In the genomic region with DNA sequence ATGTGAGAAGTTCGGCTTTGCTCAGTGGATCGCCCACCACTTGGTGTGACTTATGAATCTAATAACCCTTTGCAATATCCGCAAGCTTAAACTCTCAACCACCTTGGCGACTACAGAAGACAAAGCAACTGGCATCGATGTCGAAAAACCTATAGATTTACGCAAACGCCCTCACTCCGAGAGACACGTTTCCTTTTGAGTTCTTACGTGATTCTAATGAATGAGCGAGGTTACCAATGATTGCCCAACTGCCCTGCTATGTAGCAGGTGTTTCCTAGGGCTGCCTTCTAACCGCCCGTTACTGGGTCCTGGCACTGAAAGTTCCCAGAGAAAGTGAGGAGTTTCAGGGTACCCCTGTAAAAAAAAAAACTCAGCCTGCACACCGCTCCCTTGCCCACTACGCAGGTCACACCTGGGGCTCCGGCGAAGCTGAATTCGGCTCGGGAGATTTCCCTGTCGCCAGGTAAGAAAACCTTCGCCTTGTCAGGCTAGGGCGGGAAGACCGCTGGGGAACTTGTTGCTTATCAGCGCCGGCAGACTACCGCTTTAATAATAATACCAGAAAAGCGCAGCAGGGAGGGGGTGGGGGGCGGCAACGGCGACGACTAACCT, we compare ENCODE assay signal across 1 cellular context.
TF ChIP-seq lines count a peak whose summit lies in the region.

No MANE protein-coding gene starts in this region.

TF ChIP-seq in H1, 55 proteins besides CTCF, POLR2A, EP300 and RAD21 (continued from another document):
- peak; percentile 64 for TF ChIP-seq RNF2 (IDR thresholded peaks at IDR 0.05; ENCODE audit: borderline replicate concordance, low read depth, low read length, missing control alignments, poor library complexity, severe bottlenecking)
- no peak for TF ChIP-seq TBP (IDR thresholded peaks at IDR 0.05; ENCODE audit: low read depth, low read length)
- TF ChIP-seq, protein P1, sequence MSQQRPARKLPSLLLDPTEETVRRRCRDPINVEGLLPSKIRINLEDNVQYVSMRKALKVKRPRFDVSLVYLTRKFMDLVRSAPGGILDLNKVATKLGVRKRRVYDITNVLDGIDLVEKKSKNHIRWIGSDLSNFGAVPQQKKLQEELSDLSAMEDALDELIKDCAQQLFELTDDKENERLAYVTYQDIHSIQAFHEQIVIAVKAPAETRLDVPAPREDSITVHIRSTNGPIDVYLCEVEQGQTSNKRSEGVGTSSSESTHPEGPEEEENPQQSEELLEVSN (IDR thresholded peaks at IDR 0.05) = peak; percentile 47; the same call in 1 of the 2 replicates
